In the genomic region with DNA sequence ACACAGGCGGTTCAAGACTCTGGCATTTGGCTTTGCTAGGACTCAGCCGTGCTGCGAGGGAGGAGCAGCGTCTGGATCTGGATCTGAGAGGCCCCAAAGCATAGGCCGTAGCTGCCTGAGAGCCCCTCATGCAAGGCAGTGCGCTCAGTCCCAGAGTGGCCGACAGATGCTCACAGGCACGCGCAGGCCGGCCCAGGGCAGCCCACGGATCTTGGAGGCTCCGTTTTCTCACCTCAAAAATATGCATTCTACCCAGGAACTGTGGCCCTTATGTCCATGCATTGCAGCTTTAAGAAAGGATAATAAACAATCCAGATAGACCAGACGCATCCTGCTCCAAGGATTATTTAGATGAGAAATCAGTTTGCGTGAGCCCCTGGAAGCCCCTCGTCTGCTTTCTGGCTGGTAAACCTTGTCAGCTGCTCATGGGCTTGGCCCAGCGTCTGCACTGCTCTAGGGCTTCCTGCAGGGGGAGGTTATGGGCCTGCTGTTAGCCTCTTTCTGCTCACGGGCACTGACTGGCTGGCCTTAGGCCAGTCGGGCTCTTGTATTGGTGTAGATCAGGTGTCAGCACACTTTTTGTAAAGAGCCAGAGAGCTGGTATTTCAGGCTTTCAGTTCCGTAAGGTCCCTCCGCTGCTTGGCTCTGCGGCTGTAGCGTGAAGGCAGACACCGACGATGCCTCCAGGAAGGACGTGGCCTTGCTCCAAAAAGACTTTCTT, we compare ENCODE assay signal across 8 cellular contexts. TPM values are rescaled to one million over a fixed set of nuclear protein-coding genes. Genes with fewer than 3 reads are reported as not detected.
DNase-seq lines count a peak whose midpoint lies in the region.

No MANE protein-coding gene starts in this region.

- no peak overlapping the region for H4K5ac ChIP-seq in mesendoderm (ENCODE audit: low read length)

- no peak overlapping the region for H3K27ac ChIP-seq in mesendoderm (ENCODE audit: low read depth, low read length)

- H3K4me1 ChIP-seq in mesendoderm (ENCODE audit: control insufficient read depth, low read depth, low read length): no peaks in the 10 kb centered on the region

- no peak overlapping the region for H3K4ac ChIP-seq in mesendoderm (ENCODE audit: low read depth, low read length)

- H2BK5ac ChIP-seq in mesendoderm (ENCODE audit: low read length): no peak overlapping the region

- H3K4me2 ChIP-seq in mesendoderm (ENCODE audit: low read length): no peak overlapping the region

- H3K79me1 ChIP-seq in mesendoderm (ENCODE audit: low read length): no peaks in the 10 kb centered on the region

- no peaks in the 10 kb centered on the region for H3K36me3 ChIP-seq in mesendoderm (ENCODE audit: control insufficient read depth, insufficient read depth, low read length)

- no peak overlapping the region for H3K23ac ChIP-seq in mesendoderm (ENCODE audit: low read length)

- no peak overlapping the region for H2BK15ac ChIP-seq in mesendoderm (replicated peaks; ENCODE audit: low read depth)

- no peak overlapping the region for H3K56ac ChIP-seq in mesendoderm (ENCODE audit: low read length)

- DNase-seq in DMS153 treated with DMSO at 0.1 percent for 48 hours (lab: John Stamatoyannopoulos, UW; ENCODE audit: unreplicated experiment) (peak; percentile 74), NCI-H1092 treated with DMSO at 0.1 percent for 48 hours (lab: John Stamatoyannopoulos, UW) (peak; percentile 98), astrocyte of the hippocampus (ENCODE audit: low read depth, low spot score) (peak; percentile 38), mesendoderm (peak; percentile 94), GOT3 (lab: John Stamatoyannopoulos, UW) (no peak), A172 (ENCODE audit: low spot score) (no peak), SW 1271 (lab: John Stamatoyannopoulos, UW) (no peak), mucosa of gallbladder (ENCODE audit: low spot score) (no peak)

- no peak overlapping the region for H3K4me3 ChIP-seq in mesendoderm (ENCODE audit: low read length)

- H2AK5ac ChIP-seq in mesendoderm (ENCODE audit: low read length): no peak overlapping the region

- no peak overlapping the region for H2BK120ac ChIP-seq in mesendoderm (ENCODE audit: low read depth, low read length)

- no peaks in the 10 kb centered on the region for H3K27me3 ChIP-seq in mesendoderm (ENCODE audit: insufficient read depth, low read length, poor library complexity)

- no peak overlapping the region for H4K8ac ChIP-seq in mesendoderm (ENCODE audit: low read depth, low read length)

- no peaks in the 10 kb centered on the region for H3K79me2 ChIP-seq in mesendoderm (ENCODE audit: control insufficient read depth, insufficient read depth, low read length)

- H3K9ac ChIP-seq in mesendoderm (ENCODE audit: low read length): no peak overlapping the region

- H3K18ac ChIP-seq in mesendoderm (ENCODE audit: low read length): no peak overlapping the region

- WGBS in mesendoderm (ENCODE audit: extremely low coverage, insufficient coverage, low lambda C conversion rate): no CpG with 5 or more reads among the region's 25 CpGs

RNA-seq across cellular contexts. Expression of a gene that starts 24.2 kb away (rescaled TPM):
- polyA plus RNA-seq in mesendoderm (2013, experiment 1 of 2): not detected
- 0.10 TPM for polyA plus RNA-seq in mesendoderm (2013, experiment 2 of 2)
- not detected in 2 replicates for total RNA-seq in A172 (2014; rRNA removed; shearing (Covaris generic))
- total RNA-seq in mucosa of gallbladder: 0.92 TPM

Comparison
In these comparisons a context has a peak if more than half of its experiments do, and no peak if none do; other contexts are left out.
1. DNase-seq: peak in DMS153 treated with DMSO at 0.1 percent for 48 hours (single experiment), NCI-H1092 treated with DMSO at 0.1 percent for 48 hours (single experiment), astrocyte of the hippocampus (single experiment) and mesendoderm (single experiment); none in GOT3 (single experiment), A172 (single experiment), SW 1271 (0 of 2) and mucosa of gallbladder (single experiment).